Comparison of ENCODE assay signal across 25 cellular contexts in the genomic region with DNA sequence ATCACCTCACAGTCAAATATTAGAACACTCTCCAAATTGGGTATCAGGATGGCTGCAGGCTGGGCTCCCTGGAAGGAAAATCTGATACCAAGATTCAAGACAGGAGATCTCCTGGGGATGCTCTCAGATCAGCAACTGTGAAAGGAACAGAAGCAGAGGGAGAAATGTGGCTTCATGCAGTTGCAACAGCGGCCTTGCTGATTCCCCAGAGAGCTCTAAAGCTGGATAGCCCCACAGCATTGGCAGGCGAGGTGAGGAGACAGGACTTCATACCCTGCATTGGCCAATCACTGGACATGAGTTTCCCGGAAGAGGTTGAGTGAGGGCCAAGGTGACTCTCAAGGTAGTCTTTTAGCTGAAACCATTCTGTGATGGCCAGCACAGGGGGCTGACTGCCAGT.
"Had no signal": no experiment of that assay in that cellular context is flagged by ENCODE, and none has a peak within 500 bp of the region (broad histone marks: within the 10 kb centered on the region; RNA-seq: fewer than 3 reads in every experiment).

No MANE protein-coding gene starts in this region.

- H3K9me3 ChIP-seq: ascending aorta, body of pancreas had no signal

- H3K27ac ChIP-seq: ascending aorta, body of pancreas had no signal

- H3K4me1 ChIP-seq: body of pancreas had no signal

- ATAC-seq: activated T-cell treated with anti-CD3 and anti-CD28 coated beads, Interleukin-2, amount 50 U/mL, for 72 hours; body of pancreas; PC-3; T-helper 17 cell; WTC11 had no signal

- H3K27me3 ChIP-seq: ascending aorta, body of pancreas had no signal

- H3K4me3 ChIP-seq: ascending aorta, body of pancreas had no signal

- H3K36me3 ChIP-seq: ascending aorta had no signal

- DNase-seq: activated CD4-positive, alpha-beta T cell treated with anti-CD3 and anti-CD28 coated beads, Interleukin-2, amount 10 ng/mL, durations not matched to agents 24 days and 14 days; activated CD4-positive, alpha-beta T cell treated with anti-CD3 and anti-CD28 coated beads, Interleukin-2, amount 50 U/mL, for 48 hours; activated CD4-positive, CD25-positive, alpha-beta regulatory T cell treated with anti-CD3 and anti-CD28 coated beads, Interleukin-2, amount 50 U/mL, for 72 hours; activated gamma-delta T cell treated with Interleukin-2 at 50 U/mL for 16 hours; activated naive CD4-positive, alpha-beta T cell treated with anti-CD3 and anti-CD28 coated beads, Interleukin-2, amount 10 ng/mL, durations not matched to agents 7 days and 5 days; activated naive CD8-positive, alpha-beta T cell treated with anti-CD3 and anti-CD28 coated beads, Interleukin-2, amount 10 ng/mL, durations not matched to agents 7 days and 5 days; activated T-cell treated with anti-CD3 and anti-CD28 coated beads for 4 hours; activated T-cell treated with anti-CD3 and anti-CD28 coated beads, Interleukin-2, amount 50 U/mL, for 72 hours; body of pancreas; central memory CD4-positive, alpha-beta T cell; KG1; NCI-H1092 treated with DMSO at 0.1 percent for 48 hours; NCI-H1417 treated with DMSO at 0.1 percent for 48 hours; NCI-H1694; NCI-H2029 treated with DMSO at 0.1 percent for 48 hours; NCI-H345; NCI-H510A; NCI-H526 treated with DMSO at 0.1 percent for 48 hours; NCI-H82; PC-3; SHP77 treated with DMSO at 0.1 percent for 48 hours; T-helper 17 cell; T-helper 9 cell had no signal
